ENCODE assay signal across 1 cellular context in the genomic region with DNA sequence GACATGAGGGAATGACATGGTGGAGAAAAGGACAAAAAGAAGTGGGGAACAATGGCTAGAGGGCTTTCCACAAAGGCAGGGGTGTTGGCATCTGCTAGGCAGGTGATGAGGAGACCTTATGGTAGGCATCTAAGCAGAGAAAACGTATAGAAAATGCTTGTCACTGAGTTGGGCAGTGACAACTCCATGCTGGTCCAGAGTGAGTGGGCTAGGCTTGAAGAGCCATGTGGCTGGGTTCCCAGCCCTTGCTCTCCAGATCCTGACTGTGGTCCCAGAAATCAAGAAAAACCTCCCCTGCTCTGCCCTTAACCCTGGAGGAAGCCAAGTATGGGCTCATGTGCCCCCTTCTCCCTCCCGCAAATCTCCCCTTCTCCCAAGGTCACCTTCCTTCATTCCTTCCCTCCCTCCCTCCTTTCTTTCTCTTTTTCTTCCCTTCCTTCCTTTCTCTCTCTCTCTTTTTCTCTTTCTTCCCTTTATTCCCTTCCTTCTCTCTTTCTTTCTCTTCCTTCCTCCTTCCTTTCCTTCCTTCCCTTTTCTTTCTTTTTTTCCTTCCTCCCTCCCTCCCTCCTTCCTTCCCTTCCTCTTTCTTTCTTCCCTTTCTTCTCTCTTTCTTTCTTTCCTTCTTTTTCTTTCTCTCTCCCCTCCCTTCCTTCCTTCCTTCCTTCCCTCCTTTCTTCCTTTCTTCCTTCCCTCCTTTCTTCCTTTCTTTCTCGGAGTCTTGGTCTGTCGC.
TF ChIP-seq lines count a peak whose summit lies in the region.

No MANE protein-coding gene starts in this region.

TF ChIP-seq in HEK293, 187 proteins besides CTCF, POLR2A, EP300 and RAD21 (continued from another document):
- no peak for TF ChIP-seq ZNF26 (tag by site-specific recombination; IDR thresholded peaks at IDR 0.05)
